Comparison of ENCODE assay signal across 24 cellular contexts in the genomic region with DNA sequence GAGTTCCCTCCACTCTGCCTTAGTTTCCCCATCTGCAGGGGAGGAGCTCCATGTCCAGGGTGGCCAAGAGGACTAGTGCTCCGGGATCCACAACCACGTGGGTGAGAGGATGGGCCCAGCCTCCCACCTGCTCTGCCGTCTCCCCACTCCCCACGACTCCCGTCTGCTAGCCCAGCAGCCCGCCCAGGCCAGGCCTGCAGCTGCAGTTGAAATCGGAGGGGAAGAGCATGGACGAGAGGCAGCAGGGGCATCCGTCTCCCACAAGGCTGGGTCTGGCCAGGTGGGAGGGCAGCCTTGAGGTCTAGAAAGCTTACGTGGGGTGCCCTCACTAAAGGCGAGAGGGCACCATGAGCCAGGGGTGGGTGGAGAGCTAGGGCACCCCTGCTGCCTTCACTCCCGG.
"Had no signal": no experiment of that assay in that cellular context is flagged by ENCODE, and none has a peak within 500 bp of the region (broad histone marks: within the 10 kb centered on the region; RNA-seq: fewer than 3 reads in every experiment).

No MANE protein-coding gene starts in this region.

- H3K27me3 ChIP-seq: ascending aorta, body of pancreas had no signal

- DNase-seq: activated CD4-positive, alpha-beta T cell treated with anti-CD3 and anti-CD28 coated beads for 4 hours; activated CD8-positive, alpha-beta memory T cell treated with anti-CD3 and anti-CD28 coated beads, Interleukin-2, amount 50 U/mL, for 4 hours; activated CD8-positive, alpha-beta T cell treated with anti-CD3 and anti-CD28 coated beads for 36 hours; activated effector memory CD4-positive, alpha-beta T cell treated with Interleukin-2 at 50 U/mL for 16 hours; activated naive CD4-positive, alpha-beta T cell treated with Interleukin-2 at 50 U/mL for 16 hours; activated naive CD8-positive, alpha-beta T cell treated with anti-CD3 and anti-CD28 coated beads, Interleukin-2, amount 50 U/mL, for 24 hours; activated T-cell treated with anti-CD3 and anti-CD28 coated beads, Interleukin-2, amount 50 U/mL, for 1 hour; amniotic stem cell; body of pancreas; Kasumi-1; NCI-H1930; NCI-H2171; NCI-H2227 treated with DMSO at 0.1 percent for 48 hours; NCI-H446 treated with DMSO at 0.1 percent for 48 hours; NCI-H524 treated with DMSO at 0.1 percent for 48 hours; NCI-H774; T-cell had no signal

- H3K27ac Mint-ChIP-seq: activated naive CD8-positive, alpha-beta T cell treated with anti-CD3 and anti-CD28 coated beads, Interleukin-2, amount 50 U/mL, for 24 hours had no signal

- H3K4me1 ChIP-seq: ascending aorta, body of pancreas had no signal

- H3K36me3 ChIP-seq: ascending aorta had no signal

- H3K27ac ChIP-seq: ascending aorta, body of pancreas, SK-N-MC had no signal

- H3K4me3 Mint-ChIP-seq: activated CD8-positive, alpha-beta T cell treated with anti-CD3 and anti-CD28 coated beads for 36 hours; activated naive CD8-positive, alpha-beta T cell treated with anti-CD3 and anti-CD28 coated beads, Interleukin-2, amount 50 U/mL, for 24 hours; central memory CD8-positive, alpha-beta T cell had no signal

- H3K9me3 ChIP-seq: ascending aorta, body of pancreas had no signal

- H3K36me3 Mint-ChIP-seq: activated naive CD4-positive, alpha-beta T cell treated with anti-CD3 and anti-CD28 coated beads, Interleukin-2, amount 50 U/mL, for 72 hours; T-cell had no signal

- H3K27me3 Mint-ChIP-seq: activated CD8-positive, alpha-beta T cell treated with anti-CD3 and anti-CD28 coated beads for 36 hours; activated naive CD8-positive, alpha-beta T cell treated with anti-CD3 and anti-CD28 coated beads, Interleukin-2, amount 50 U/mL, for 24 hours; central memory CD8-positive, alpha-beta T cell; T-cell had no signal

- FAIRE-seq: bronchial epithelial cell had no signal

- H3K4me3 ChIP-seq: ascending aorta, body of pancreas, SK-N-MC had no signal

- ATAC-seq: activated CD4-positive, CD25-positive, alpha-beta regulatory T cell treated with anti-CD3 and anti-CD28 coated beads, Interleukin-2, amount 50 U/mL, for 24 hours; activated CD8-positive, alpha-beta T cell treated with anti-CD3 and anti-CD28 coated beads for 36 hours; activated naive CD4-positive, alpha-beta T cell treated with anti-CD3 and anti-CD28 coated beads, Interleukin-2, amount 50 U/mL, for 72 hours; activated naive CD8-positive, alpha-beta T cell treated with anti-CD3 and anti-CD28 coated beads, Interleukin-2, amount 50 U/mL, for 24 hours; body of pancreas; Right ventricle myocardium inferior; T-cell had no signal

- H3K9me3 Mint-ChIP-seq: activated CD8-positive, alpha-beta T cell treated with anti-CD3 and anti-CD28 coated beads for 36 hours; activated naive CD4-positive, alpha-beta T cell treated with anti-CD3 and anti-CD28 coated beads, Interleukin-2, amount 50 U/mL, for 72 hours; activated naive CD8-positive, alpha-beta T cell treated with anti-CD3 and anti-CD28 coated beads, Interleukin-2, amount 50 U/mL, for 24 hours; central memory CD8-positive, alpha-beta T cell; T-cell had no signal
